ENCODE assay signal across 1 cellular context in the genomic region with DNA sequence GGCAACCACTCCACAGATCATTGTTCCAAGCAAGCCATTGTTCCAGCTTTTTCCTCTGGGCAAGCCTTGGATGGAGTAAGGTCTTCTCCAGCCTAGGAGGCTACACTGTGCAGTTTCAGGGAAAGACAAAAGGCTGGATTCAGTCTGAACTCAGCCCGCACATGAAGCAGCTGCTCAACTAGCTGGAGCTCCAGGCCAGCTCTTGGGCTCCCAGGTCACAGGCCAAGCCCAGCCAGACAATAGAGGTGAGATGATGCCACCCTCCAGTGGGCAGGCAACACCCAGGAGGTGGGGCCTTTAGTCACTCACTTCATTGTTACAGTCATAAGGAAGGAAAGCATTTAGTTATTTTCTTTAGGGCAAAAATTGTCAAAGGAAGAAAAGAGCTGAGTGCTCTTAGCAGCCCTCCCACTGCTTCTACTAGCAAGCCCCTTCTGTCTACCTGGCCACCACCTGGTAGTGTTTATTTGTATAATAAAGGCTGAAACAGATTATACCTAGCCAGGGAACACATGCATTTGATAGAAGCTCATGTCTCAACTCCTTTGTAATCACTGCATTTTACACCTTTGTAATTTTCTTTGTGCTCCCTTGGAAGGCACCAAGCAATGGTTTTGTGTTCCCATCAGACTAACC.
TF ChIP-seq lines count a peak whose summit lies in the region.

No MANE protein-coding gene starts in this region.

TF ChIP-seq in H1, 55 proteins besides CTCF, POLR2A, EP300 and RAD21:
- TF ChIP-seq RNF2 (IDR thresholded peaks at IDR 0.05; ENCODE audit: borderline replicate concordance, low read depth, low read length, missing control alignments, poor library complexity, severe bottlenecking) (no peak), BCL11A (IDR thresholded peaks at IDR 0.05; ENCODE audit: low read depth in 2 of 2, low read length in 2 of 2) (no peak), FOSL1 (IDR thresholded peaks at IDR 0.05; ENCODE audit: insufficient read depth, low read depth, low read length) (no peak), SAP30 (IDR thresholded peaks at IDR 0.05; ENCODE audit: insufficient read depth, insufficient replicate concordance, low read length) (no peak), CHD2 (IDR thresholded peaks at IDR 0.05; ENCODE audit: low read length) (no peak), BRCA1 (IDR thresholded peaks at IDR 0.05; ENCODE audit: low read depth, low read length) (no peak), SRF (IDR thresholded peaks at IDR 0.05; ENCODE audit: low read depth, low read length) (no peak), GABPA (IDR thresholded peaks at IDR 0.05; ENCODE audit: borderline replicate concordance, insufficient read depth, low read length) (no peak), KDM5A (IDR thresholded peaks at IDR 0.05; ENCODE audit: low read length) (no peak), ZNF274 (IDR thresholded peaks at IDR 0.05; ENCODE audit: borderline replicate concordance, extremely low read depth, low read length) (no peak), CHD1 (IDR thresholded peaks at IDR 0.05; ENCODE audit: low read depth, low read length) (no peak), MAFK (IDR thresholded peaks at IDR 0.05; ENCODE audit: low read depth, low read length) (no peak)
- TF ChIP-seq, protein P1, sequence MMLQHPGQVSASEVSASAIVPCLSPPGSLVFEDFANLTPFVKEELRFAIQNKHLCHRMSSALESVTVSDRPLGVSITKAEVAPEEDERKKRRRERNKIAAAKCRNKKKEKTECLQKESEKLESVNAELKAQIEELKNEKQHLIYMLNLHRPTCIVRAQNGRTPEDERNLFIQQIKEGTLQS (IDR thresholded peaks at IDR 0.05; ENCODE audit: insufficient read depth, low read depth, low read length): no peak
- TF ChIP-seq, protein P2, sequence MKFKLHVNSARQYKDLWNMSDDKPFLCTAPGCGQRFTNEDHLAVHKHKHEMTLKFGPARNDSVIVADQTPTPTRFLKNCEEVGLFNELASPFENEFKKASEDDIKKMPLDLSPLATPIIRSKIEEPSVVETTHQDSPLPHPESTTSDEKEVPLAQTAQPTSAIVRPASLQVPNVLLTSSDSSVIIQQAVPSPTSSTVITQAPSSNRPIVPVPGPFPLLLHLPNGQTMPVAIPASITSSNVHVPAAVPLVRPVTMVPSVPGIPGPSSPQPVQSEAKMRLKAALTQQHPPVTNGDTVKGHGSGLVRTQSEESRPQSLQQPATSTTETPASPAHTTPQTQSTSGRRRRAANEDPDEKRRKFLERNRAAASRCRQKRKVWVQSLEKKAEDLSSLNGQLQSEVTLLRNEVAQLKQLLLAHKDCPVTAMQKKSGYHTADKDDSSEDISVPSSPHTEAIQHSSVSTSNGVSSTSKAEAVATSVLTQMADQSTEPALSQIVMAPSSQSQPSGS (IDR thresholded peaks at IDR 0.05; ENCODE audit: low read length): no peak
- TF ChIP-seq, protein P3, sequence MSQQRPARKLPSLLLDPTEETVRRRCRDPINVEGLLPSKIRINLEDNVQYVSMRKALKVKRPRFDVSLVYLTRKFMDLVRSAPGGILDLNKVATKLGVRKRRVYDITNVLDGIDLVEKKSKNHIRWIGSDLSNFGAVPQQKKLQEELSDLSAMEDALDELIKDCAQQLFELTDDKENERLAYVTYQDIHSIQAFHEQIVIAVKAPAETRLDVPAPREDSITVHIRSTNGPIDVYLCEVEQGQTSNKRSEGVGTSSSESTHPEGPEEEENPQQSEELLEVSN (IDR thresholded peaks at IDR 0.05): no peak
